In the genomic region with DNA sequence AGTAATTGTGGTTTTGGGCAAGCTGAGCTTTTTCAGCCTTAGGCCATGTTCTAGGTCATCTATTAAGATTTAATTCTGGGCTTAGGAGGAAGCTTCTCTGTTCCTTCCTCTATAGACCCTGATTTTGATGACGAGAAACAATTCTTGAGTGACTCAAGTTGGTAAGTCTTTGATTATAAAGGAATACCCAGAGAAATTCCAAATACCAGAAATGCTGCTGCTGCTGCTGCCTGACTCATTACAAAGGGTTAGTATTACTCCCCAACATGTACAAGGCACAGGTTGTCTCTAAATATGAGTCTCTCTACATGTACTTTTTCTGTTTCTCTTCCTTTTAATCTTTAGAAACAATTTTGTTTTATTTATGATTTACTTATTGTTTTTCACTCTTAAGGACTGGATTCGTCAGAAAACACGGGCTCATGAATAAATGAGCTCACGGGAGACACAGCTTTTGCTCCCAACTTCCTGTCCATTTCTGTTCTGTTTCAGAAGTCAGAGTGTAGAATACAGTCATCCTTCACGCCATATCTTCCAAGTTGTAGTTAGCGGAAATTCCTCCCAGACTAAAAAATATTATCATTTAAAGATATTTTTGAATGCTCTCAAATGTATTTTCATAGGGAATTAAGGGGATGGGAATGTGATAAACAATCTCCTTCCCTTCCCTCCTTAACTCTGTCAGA, we compare ENCODE assay signal across 1 cellular context.
TF ChIP-seq lines count a peak whose summit lies in the region.

No MANE protein-coding gene starts in this region.

TF ChIP-seq in GM12878, 131 proteins besides CTCF, POLR2A, EP300 and RAD21:
- no peak for TF ChIP-seq RB1 (IDR thresholded peaks at IDR 0.05; ENCODE audit: borderline replicate concordance)
- TF ChIP-seq ZBED1 (IDR thresholded peaks at IDR 0.05; ENCODE audit: borderline replicate concordance) = no peak
- TF ChIP-seq, protein P1, sequence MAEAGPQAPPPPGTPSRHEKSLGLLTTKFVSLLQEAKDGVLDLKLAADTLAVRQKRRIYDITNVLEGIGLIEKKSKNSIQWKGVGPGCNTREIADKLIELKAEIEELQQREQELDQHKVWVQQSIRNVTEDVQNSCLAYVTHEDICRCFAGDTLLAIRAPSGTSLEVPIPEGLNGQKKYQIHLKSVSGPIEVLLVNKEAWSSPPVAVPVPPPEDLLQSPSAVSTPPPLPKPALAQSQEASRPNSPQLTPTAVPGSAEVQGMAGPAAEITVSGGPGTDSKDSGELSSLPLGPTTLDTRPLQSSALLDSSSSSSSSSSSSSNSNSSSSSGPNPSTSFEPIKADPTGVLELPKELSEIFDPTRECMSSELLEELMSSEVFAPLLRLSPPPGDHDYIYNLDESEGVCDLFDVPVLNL (IDR thresholded peaks at IDR 0.05; ENCODE audit: low read depth, low read length) = no peak
- no peak for TF ChIP-seq GATAD2B (conservative IDR thresholded peaks at IDR 0.05; ENCODE audit: low read depth)
- no peak for TF ChIP-seq PKNOX1 (IDR thresholded peaks at IDR 0.05)
- TF ChIP-seq DPF2 (IDR thresholded peaks at IDR 0.05) = no peak
- TF ChIP-seq ZZZ3 (IDR thresholded peaks at IDR 0.05; ENCODE audit: control insufficient read depth, insufficient read length, low read depth) = no peak
- TF ChIP-seq WRNIP1 (IDR thresholded peaks at IDR 0.05; ENCODE audit: borderline replicate concordance, low read depth, low read length) = no peak
- no peak for TF ChIP-seq MTA3 (IDR thresholded peaks at IDR 0.05; ENCODE audit: borderline replicate concordance, low read length)
- TF ChIP-seq, protein P2, sequence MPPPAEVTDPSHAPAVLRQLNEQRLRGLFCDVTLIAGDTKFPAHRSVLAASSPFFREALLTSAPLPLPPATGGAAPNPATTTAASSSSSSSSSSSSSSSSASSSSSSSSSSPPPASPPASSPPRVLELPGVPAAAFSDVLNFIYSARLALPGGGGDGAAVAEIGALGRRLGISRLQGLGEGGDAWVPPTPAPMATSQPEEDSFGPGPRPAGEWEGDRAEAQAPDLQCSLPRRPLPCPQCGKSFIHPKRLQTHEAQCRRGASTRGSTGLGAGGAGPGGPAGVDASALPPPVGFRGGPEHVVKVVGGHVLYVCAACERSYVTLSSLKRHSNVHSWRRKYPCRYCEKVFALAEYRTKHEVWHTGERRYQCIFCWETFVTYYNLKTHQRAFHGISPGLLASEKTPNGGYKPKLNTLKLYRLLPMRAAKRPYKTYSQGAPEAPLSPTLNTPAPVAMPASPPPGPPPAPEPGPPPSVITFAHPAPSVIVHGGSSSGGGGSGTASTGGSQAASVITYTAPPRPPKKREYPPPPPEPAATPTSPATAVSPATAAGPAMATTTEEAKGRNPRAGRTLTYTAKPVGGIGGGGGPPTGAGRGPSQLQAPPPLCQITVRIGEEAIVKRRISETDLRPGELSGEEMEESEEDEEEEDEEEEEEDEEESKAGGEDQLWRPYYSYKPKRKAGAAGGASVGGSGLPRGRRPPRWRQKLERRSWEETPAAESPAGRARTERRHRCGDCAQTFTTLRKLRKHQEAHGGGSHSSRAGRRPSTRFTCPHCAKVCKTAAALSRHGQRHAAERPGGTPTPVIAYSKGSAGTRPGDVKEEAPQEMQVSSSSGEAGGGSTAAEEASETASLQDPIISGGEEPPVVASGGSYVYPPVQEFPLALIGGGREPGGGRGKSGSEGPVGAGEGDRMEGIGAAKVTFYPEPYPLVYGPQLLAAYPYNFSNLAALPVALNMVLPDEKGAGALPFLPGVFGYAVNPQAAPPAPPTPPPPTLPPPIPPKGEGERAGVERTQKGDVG (CRISPR knock-in tag; IDR thresholded peaks at IDR 0.05) = no peak
- TF ChIP-seq KDM1A (IDR thresholded peaks at IDR 0.05; ENCODE audit: borderline replicate concordance) = no peak
- TF ChIP-seq, protein P3, sequence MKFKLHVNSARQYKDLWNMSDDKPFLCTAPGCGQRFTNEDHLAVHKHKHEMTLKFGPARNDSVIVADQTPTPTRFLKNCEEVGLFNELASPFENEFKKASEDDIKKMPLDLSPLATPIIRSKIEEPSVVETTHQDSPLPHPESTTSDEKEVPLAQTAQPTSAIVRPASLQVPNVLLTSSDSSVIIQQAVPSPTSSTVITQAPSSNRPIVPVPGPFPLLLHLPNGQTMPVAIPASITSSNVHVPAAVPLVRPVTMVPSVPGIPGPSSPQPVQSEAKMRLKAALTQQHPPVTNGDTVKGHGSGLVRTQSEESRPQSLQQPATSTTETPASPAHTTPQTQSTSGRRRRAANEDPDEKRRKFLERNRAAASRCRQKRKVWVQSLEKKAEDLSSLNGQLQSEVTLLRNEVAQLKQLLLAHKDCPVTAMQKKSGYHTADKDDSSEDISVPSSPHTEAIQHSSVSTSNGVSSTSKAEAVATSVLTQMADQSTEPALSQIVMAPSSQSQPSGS (IDR thresholded peaks at IDR 0.05; ENCODE audit: low read length) = no peak
- no peak for TF ChIP-seq CHD4 (IDR thresholded peaks at IDR 0.05)
- TF ChIP-seq CEBPZ (IDR thresholded peaks at IDR 0.05; ENCODE audit: low read depth, low read length) = no peak
- no peak for TF ChIP-seq CEBPB (IDR thresholded peaks at IDR 0.05; ENCODE audit: borderline replicate concordance in 1 of 2, low read depth in 2 of 2, low read length in 2 of 2)
TF ChIP-seq in GM12878: peak in this region for 0.
